In the genomic region with DNA sequence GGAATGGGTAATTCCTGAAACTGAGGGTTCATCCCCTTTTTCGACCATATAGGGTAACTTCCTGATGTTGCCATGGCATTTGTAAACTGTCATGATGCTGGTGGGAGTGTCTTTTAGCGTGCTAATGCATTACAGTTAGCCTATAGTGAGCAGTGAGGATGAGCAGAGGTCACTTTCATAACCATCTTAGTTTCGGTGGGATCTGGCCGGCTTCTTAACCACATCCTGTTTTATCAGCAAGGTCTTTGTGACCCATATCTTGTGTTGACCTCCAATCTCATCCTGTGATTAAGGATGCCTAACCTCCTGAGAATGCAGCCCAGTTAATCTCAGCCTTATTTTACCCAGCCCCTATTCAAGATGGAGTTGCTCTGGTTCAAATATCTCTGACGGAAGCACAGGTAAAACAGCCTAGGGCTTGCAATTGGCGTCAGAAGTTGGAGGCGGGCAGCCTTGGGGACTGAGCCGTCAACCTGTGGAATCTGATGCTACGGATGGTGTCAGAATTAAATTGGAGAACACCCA, we compare ENCODE assay signal across 8 cellular contexts. TPM values are rescaled to one million over a fixed set of nuclear protein-coding genes. Genes with fewer than 3 reads are reported as not detected.
DNase-seq lines count a peak whose midpoint lies in the region; ATAC-seq and TF ChIP-seq lines count a peak whose summit lies in the region.

No MANE protein-coding gene starts in this region.

- no peaks in the 10 kb centered on the region for H3K27me3 Mint-ChIP-seq in Caco-2 (ENCODE audit: insufficient read depth, unreplicated experiment)
- H3K27me3 Mint-ChIP-seq in effector memory CD8-positive, alpha-beta T cell = no peaks in the 10 kb centered on the region

- TF ChIP-seq CTCF in Caco-2 (IDR thresholded peaks at IDR 0.05; ENCODE audit: insufficient read depth in 1 of 2, low read depth in 1 of 2, low read length in 1 of 2, severe bottlenecking in 1 of 2, unreplicated experiment in 1 of 2) (no peak), lower leg skin (IDR thresholded peaks at IDR 0.05) (no peak)

- peak overlapping the region; percentile 55 for H3K27ac Mint-ChIP-seq in Caco-2 (ENCODE audit: unreplicated experiment)
- peak overlapping the region; percentile 71 for H3K27ac Mint-ChIP-seq in effector memory CD8-positive, alpha-beta T cell

- H3K4me1 Mint-ChIP-seq in Caco-2 (ENCODE audit: low read depth, unreplicated experiment) = peaks cover 32% of the 10 kb centered on the region
- peaks cover 29 to 37% of the 10 kb centered on the region in 2 donors for H3K4me1 Mint-ChIP-seq in effector memory CD8-positive, alpha-beta T cell (ENCODE audit: low read depth in 2 of 2)

- H3K36me3 Mint-ChIP-seq in Caco-2 (ENCODE audit: insufficient read depth, unreplicated experiment) = peaks cover 38% of the 10 kb centered on the region
- peaks cover 6% of the 10 kb centered on the region for H3K36me3 Mint-ChIP-seq in effector memory CD8-positive, alpha-beta T cell (ENCODE audit: insufficient read depth)

- no peak overlapping the region for H3K4me3 ChIP-seq in Caco-2 (ENCODE audit: low read depth, low read length)
- no peak overlapping the region for H3K4me3 ChIP-seq in H7 (ENCODE audit: insufficient read depth, low read depth, low read length)
- H3K4me3 ChIP-seq in lower leg skin (ENCODE audit: low read depth, poor library complexity, severe bottlenecking) = no peak overlapping the region

- no peaks in the 10 kb centered on the region for H3K27me3 ChIP-seq in Caco-2 (replicated peaks; ENCODE audit: control insufficient read depth, insufficient read depth, low read length)
- no peaks in the 10 kb centered on the region for H3K27me3 ChIP-seq in H7 (ENCODE audit: control insufficient read depth, insufficient read depth, low read length)

- peak; percentile 73 for ATAC-seq in GM21367 (IDR thresholded peaks at IDR 0.05; ENCODE audit: unreplicated experiment)
- ATAC-seq in effector memory CD8-positive, alpha-beta T cell (replicated peaks) = peak; percentile 80

- intact Hi-C loops in Caco-2 (cut with micrococcal nuclease; ENCODE audit: unreplicated experiment) = no loop called here
- intact Hi-C loops in cardiac septum (cut with DNase I) = no loop called here
- intact Hi-C loops in lower leg skin (cut with DNase I; ENCODE audit: low total_unique reads) = no loop called here

- no peak for TF ChIP-seq POLR2A in lower leg skin (IDR thresholded peaks at IDR 0.05)

- H3K9me3 Mint-ChIP-seq in Caco-2 (ENCODE audit: unreplicated experiment) = no peaks in the 10 kb centered on the region
- peaks cover 0 to 4% of the 10 kb centered on the region in 2 donors for H3K9me3 Mint-ChIP-seq in effector memory CD8-positive, alpha-beta T cell

- CTCF ChIA-PET in Caco-2 (lab: Charles Lee) = no interaction called here

- no peak overlapping the region for H3K4me3 Mint-ChIP-seq in Caco-2 (ENCODE audit: unreplicated experiment)
- peak overlapping the region in 1 of 2 donors; percentile 22 for H3K4me3 Mint-ChIP-seq in effector memory CD8-positive, alpha-beta T cell

- H3K4me1 ChIP-seq in Caco-2 = peaks cover 23% of the 10 kb centered on the region

- POLR2A ChIA-PET in Caco-2 (lab: Charles Lee) = no interaction called here

- BruUV-seq in Caco-2 (replicated peaks; lab: Mats Ljungman, UMichigan) = no TSS peak

- H3K36me3 ChIP-seq in Caco-2 (ENCODE audit: control insufficient read depth, insufficient read depth, low read length) = no peaks in the 10 kb centered on the region
- no peaks in the 10 kb centered on the region for H3K36me3 ChIP-seq in H7 (replicated peaks; ENCODE audit: control insufficient read depth, insufficient read depth, low read length)

- 81 to 87% methylated on average over 9 of the region's 9 CpGs for WGBS in lower leg skin, 2 donors

- no peak for DNase-seq in Caco-2
- DNase-seq in HS-5 (ENCODE audit: low read depth) = peak; percentile 48
- no peak for DNase-seq in effector memory CD8-positive, alpha-beta T cell
- no peak for DNase-seq in cardiac septum (ENCODE audit: low spot score)
- DNase-seq in NCI-H2081 (lab: John Stamatoyannopoulos, UW) = no peak
- DNase-seq in H7 = no peak
- no peak for DNase-seq in lower leg skin (ENCODE audit: low spot score in 2 of 2)

- 0 out of 2 replicates have a peak, but pooled peaks cover 4% of the 10 kb centered on the region for H3K9me3 ChIP-seq in Caco-2

RNA-seq across cellular contexts. Expression of gene RALBP1, which starts 19.5 kb away (rescaled TPM):
- total RNA-seq in Caco-2 (2022) = 64.9 and 66.3 TPM in 2 replicates
- 51.0 TPM for total RNA-seq in cardiac septum
- 59.1 and 74.5 TPM in 2 replicates for total RNA-seq in H7 (2014; rRNA removed; shearing (Covaris generic))
- total RNA-seq in lower leg skin = 100 to 1,000 TPM; 211 to 229 (median 224) TPM
